Comparison of ENCODE assay signal across 24 cellular contexts in genomic region chr1:165542647-165543046, GRCh38. TPM values are rescaled to one million over a fixed set of nuclear protein-coding genes. Genes with fewer than 3 reads are reported as not detected.
A peak's percentile ranks its signal among the peaks of the same experiment; 100 is the strongest.
DNase-seq lines count a peak whose midpoint lies in the region; ATAC-seq, FAIRE-seq and TF ChIP-seq lines count a peak whose summit lies in the region.
"Had no signal": no experiment of that assay in that cellular context is flagged by ENCODE, and none has a peak within 500 bp of the region (broad histone marks: within the 10 kb centered on the region; RNA-seq: fewer than 3 reads in every experiment).

No MANE protein-coding gene starts in this region.

- no peaks in the 10 kb centered on the region for H3K79me2 ChIP-seq in GM23338 (replicated peaks; ENCODE audit: insufficient read depth)

- no peak overlapping the region for H3K4me3 ChIP-seq in GM23338
- H3K4me3 ChIP-seq in bronchial epithelial cell (ENCODE audit: low read depth, low read length), result no peak overlapping the region
- H3K4me3 ChIP-seq in psoas muscle, result no peak overlapping the region
- H3K4me3 ChIP-seq in BE2C (ENCODE audit: low read depth, low read length), result no peak overlapping the region
- H3K4me3 ChIP-seq in suprapubic skin, result no peak overlapping the region
- H3K4me3 ChIP-seq: GM12878, HAP-1 had no signal

- no peaks in the 10 kb centered on the region for H4K20me1 ChIP-seq in GM23338 (replicated peaks; ENCODE audit: insufficient read depth)

- H3K4me3 Mint-ChIP-seq in GM23338, result no peak overlapping the region
- H3K4me3 Mint-ChIP-seq: CD4-positive, CD25-positive, alpha-beta regulatory T cell; IgD-negative memory B cell had no signal

- peak overlapping the region; percentile 2; the same call in 1 of the 2 replicates for H3K27ac Mint-ChIP-seq in GM23338
- H3K27ac Mint-ChIP-seq: CD4-positive, CD25-positive, alpha-beta regulatory T cell; IgD-negative memory B cell had no signal

- peaks cover 7% of the 10 kb centered on the region for H3K27me3 Mint-ChIP-seq in GM23338 (ENCODE audit: insufficient read depth, low read depth, poor library complexity)

- no peaks in the 10 kb centered on the region; the same call in 2 of the 3 replicates for H3K9me3 Mint-ChIP-seq in GM23338

- ATAC-seq in GM23338, result no peak
- ATAC-seq in psoas muscle, result no peak
- no peak for ATAC-seq in GM18909 (IDR thresholded peaks at IDR 0.05; ENCODE audit: poor library complexity, unreplicated experiment)
- ATAC-seq: GM12878, Panc1 had no signal

- FAIRE-seq in D721Med (lab: Jason Lieb, UNC) (peak; percentile 91), bronchial epithelial cell (lab: Jason Lieb, UNC) (no peak)
- FAIRE-seq: GM12878 had no signal

- H2AFZ ChIP-seq in GM23338, result no peak overlapping the region

- no peak for DNase-seq in D721Med (ENCODE audit: insufficient read length, low spot score)
- no peak for DNase-seq in GM23338 (ENCODE audit: low spot score)
- DNase-seq in bronchial epithelial cell (ENCODE audit: low read depth), result peak; percentile 20
- DNase-seq in psoas muscle, result no peak
- no peak for DNase-seq in BE2C
- DNase-seq in NCI-H1048 (lab: John Stamatoyannopoulos, UW), result no peak
- DNase-seq in suprapubic skin (ENCODE audit: low spot score in 2 of 2), result no peak
- DNase-seq: CD4-positive, CD25-positive, alpha-beta regulatory T cell; NCI-H1436; NCI-H187 treated with DMSO at 0.1 percent for 48 hours; NCI-H2107; NCI-H446 treated with DMSO at 0.1 percent for 48 hours; NCI-H526 treated with DMSO at 0.1 percent for 48 hours; SIG-M5; SK-N-SH had no signal

- H3K9me3 ChIP-seq in psoas muscle (no peaks in the 10 kb centered on the region), BE2C (no peaks in the 10 kb centered on the region), suprapubic skin (no peaks in the 10 kb centered on the region)
- H3K9me3 ChIP-seq: HAP-1, SK-N-SH had no signal

- TF ChIP-seq CTCF in D721Med (IDR thresholded peaks at IDR 0.05; ENCODE audit: insufficient read depth, missing control alignments) (no peak), GM23338 (conservative IDR thresholded peaks at IDR 0.05; ENCODE audit: low read depth in 2 of 2) (no peak), bronchial epithelial cell (IDR thresholded peaks at IDR 0.05; ENCODE audit: insufficient read depth, low read length, severe bottlenecking) (no peak), psoas muscle (IDR thresholded peaks at IDR 0.05) (no peak), BE2C (IDR thresholded peaks at IDR 0.05; ENCODE audit: low read depth, low read length) (no peak), suprapubic skin (IDR thresholded peaks at IDR 0.05) (no peak)

- intact Hi-C loops in psoas muscle (cut with DNase I), result loop anchor here (5.0 kb wide), 2 partner anchors 40 to 95 kb away; partner anchors contain the start of gene RXRG (in 1 of the 2)

- WGBS in psoas muscle, 3 donors, result 0% methylated on average over 1 of the region's 1 CpG
- 0% methylated on average over 1 of the region's 1 CpG for WGBS in suprapubic skin

- no peaks in the 10 kb centered on the region for H3K36me3 ChIP-seq in GM23338 (ENCODE audit: insufficient read depth)
- H3K36me3 ChIP-seq in bronchial epithelial cell (ENCODE audit: control insufficient read depth, insufficient read depth, low read length), result no peaks in the 10 kb centered on the region
- H3K36me3 ChIP-seq in psoas muscle (ENCODE audit: insufficient read depth in 1 of 2, low read depth in 1 of 2), result no peaks in the 10 kb centered on the region
- no peaks in the 10 kb centered on the region for H3K36me3 ChIP-seq in BE2C
- no peaks in the 10 kb centered on the region for H3K36me3 ChIP-seq in suprapubic skin
- H3K36me3 ChIP-seq: HAP-1 had no signal

- no peaks in the 10 kb centered on the region for H3K36me3 Mint-ChIP-seq in GM23338 (ENCODE audit: low read depth)
- H3K36me3 Mint-ChIP-seq: CD4-positive, CD25-positive, alpha-beta regulatory T cell; IgD-negative memory B cell had no signal

- no peaks in the 10 kb centered on the region for H3F3A ChIP-seq in GM23338 (replicated peaks; ENCODE audit: low read depth)

- no peak overlapping the region for H3K27ac ChIP-seq in GM23338 (ENCODE audit: low read depth)
- H3K27ac ChIP-seq in psoas muscle, result peak overlapping the region; percentile 48
- no peak overlapping the region for H3K27ac ChIP-seq in suprapubic skin

- TF ChIP-seq POLR2A in suprapubic skin (IDR thresholded peaks at IDR 0.05), result no peak

- H3K27me3 ChIP-seq in GM23338 (ENCODE audit: insufficient read depth) (peaks cover 8% of the 10 kb centered on the region; the same call in 1 of the 2 replicates), bronchial epithelial cell (ENCODE audit: control insufficient read depth, insufficient read depth, low read length) (peaks cover 7% of the 10 kb centered on the region), psoas muscle (ENCODE audit: insufficient read depth in 3 of 3, low read length in 2 of 3) (no peaks in the 10 kb centered on the region), BE2C (peaks cover 5% of the 10 kb centered on the region; the same call in 1 of the 2 replicates), suprapubic skin (no peaks in the 10 kb centered on the region)

- no peaks in the 10 kb centered on the region for H3K9me2 ChIP-seq in GM23338 (ENCODE audit: insufficient read depth)
- H3K9me2 ChIP-seq: SK-N-SH had no signal

- peaks cover 18% of the 10 kb centered on the region for H3K4me1 ChIP-seq in GM23338 (ENCODE audit: insufficient read depth)
- H3K4me1 ChIP-seq in psoas muscle, result peaks cover 32% of the 10 kb centered on the region
- H3K4me1 ChIP-seq in BE2C, result no peaks in the 10 kb centered on the region
- peaks cover 8% of the 10 kb centered on the region for H3K4me1 ChIP-seq in suprapubic skin
- H3K4me1 ChIP-seq: HAP-1 had no signal

- TF ChIP-seq EP300 in suprapubic skin (IDR thresholded peaks at IDR 0.05), result no peak

- no peak overlapping the region for H3K4me2 ChIP-seq in GM23338
- H3K4me2 ChIP-seq: SK-N-SH had no signal

- peaks cover 16% of the 10 kb centered on the region; the same call in 2 of the 3 replicates for H3K4me1 Mint-ChIP-seq in GM23338
- H3K4me1 Mint-ChIP-seq: CD4-positive, CD25-positive, alpha-beta regulatory T cell; IgD-negative memory B cell had no signal

TF ChIP-seq in GM23338, 12 proteins besides CTCF, POLR2A, EP300 and RAD21:
- no peak for TF ChIP-seq CREB1 (CRISPR knock-in tag; IDR thresholded peaks at IDR 0.05; ENCODE audit: low read depth)
- TF ChIP-seq STAT1 (IDR thresholded peaks at IDR 0.05; ENCODE audit: unreplicated experiment), result no peak
- no peak for TF ChIP-seq REST (IDR thresholded peaks at IDR 0.05; ENCODE audit: unreplicated experiment)
- no peak for TF ChIP-seq POLR2AphosphoS5 (IDR thresholded peaks at IDR 0.05; ENCODE audit: low read depth)

RNA-seq across cellular contexts. Expression of gene LRRC52, which starts 1.2 kb away (rescaled TPM):
- not detected in 2 replicates for total RNA-seq in GM23338 (2014; rRNA removed; shearing (Covaris generic))
- not detected in 2 replicates for polyA plus RNA-seq in GM23338 (2016; fragmentation: Nextera tagmentation; extraction: Ambion mirVana)
- not detected in 2 replicates for total RNA-seq in bronchial epithelial cell
- not detected for total RNA-seq in psoas muscle
- 1 to 10 TPM in 1 of 3 donors, under 1 TPM in 2; 0.08 to 1.2 (median 0.08) TPM for polyA plus RNA-seq in psoas muscle
- polyA plus RNA-seq in BE2C (2012; ENCODE audit: insufficient read depth, insufficient read length, low read depth), result not detected
- not detected for total RNA-seq in suprapubic skin
- total RNA-seq: A673; CD4-positive, CD25-positive, alpha-beta regulatory T cell; GM12878; HT1080; MCF 10A had no signal
- polyA plus RNA-seq: BJ; CD4-positive, CD25-positive, alpha-beta regulatory T cell; GM12878; IgD-negative memory B cell; SK-N-SH had no signal
